8 cellular contexts compared by ENCODE assay signal in the genomic region with DNA sequence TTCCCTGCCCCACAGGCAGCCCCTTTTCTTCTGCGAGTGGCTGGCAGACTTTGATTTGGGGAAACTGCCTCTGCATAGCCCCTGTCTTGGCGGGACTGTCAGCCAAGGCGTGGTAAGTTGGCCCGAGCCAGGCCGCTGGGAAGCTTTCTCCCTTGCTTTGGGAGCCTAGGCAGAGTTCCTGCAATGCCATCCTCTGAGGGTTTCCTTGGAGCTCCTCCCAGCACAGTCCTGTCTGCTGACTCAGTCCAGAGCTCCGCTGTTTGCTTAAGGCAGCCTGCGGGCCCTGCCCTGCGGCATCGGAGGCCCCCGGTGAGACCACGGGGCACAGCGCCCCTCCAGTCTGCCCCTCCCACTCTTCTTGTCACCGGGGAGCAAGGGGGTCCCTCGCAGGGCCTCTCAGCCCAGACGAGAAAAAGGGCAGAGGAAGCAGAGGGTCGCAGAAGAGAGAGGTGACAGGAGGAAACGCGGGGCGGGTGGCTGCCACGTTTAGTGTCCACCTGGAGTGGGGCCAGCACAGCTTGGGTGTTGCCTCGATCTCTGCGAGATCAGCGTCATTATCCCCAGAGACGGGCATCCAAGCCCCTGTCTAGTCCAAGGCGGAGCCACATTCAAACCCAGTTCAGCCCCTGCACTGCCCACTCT. TPM values are rescaled to one million over a fixed set of nuclear protein-coding genes. Genes with fewer than 3 reads are reported as not detected.
A peak's percentile ranks its signal among the peaks of the same experiment; 100 is the strongest.
DNase-seq lines count a peak whose midpoint lies in the region; ATAC-seq and TF ChIP-seq lines count a peak whose summit lies in the region.

No MANE protein-coding gene starts in this region.

- no peaks in the 10 kb centered on the region for H3K36me3 ChIP-seq in effector memory CD4-positive, alpha-beta T cell (ENCODE audit: control insufficient read depth, insufficient read depth, low read length)

- no peaks in the 10 kb centered on the region for H3K9me3 Mint-ChIP-seq in activated CD4-positive, alpha-beta memory T cell treated with anti-CD3 and anti-CD28 coated beads for 36 hours

- no peak overlapping the region for H3K27ac ChIP-seq in effector memory CD4-positive, alpha-beta T cell (ENCODE audit: insufficient read depth, low read length, poor library complexity, severe bottlenecking)

- POLR2A ChIA-PET in GM10248 (lab: Yijun Ruan, JAX): no interaction called here
- POLR2A ChIA-PET in activated CD4-positive, alpha-beta memory T cell treated with anti-CD3 and anti-CD28 coated beads for 36 hours (lab: Charles Lee): interaction anchor here (0.6 kb wide), 1 partner anchor 21 kb away, joined by 3 read pairs; no protein-coding TSS in a partner anchor

- CTCF ChIA-PET in GM10248 (lab: Yijun Ruan, JAX): no interaction called here
- CTCF ChIA-PET in activated CD4-positive, alpha-beta memory T cell treated with anti-CD3 and anti-CD28 coated beads for 36 hours (lab: Charles Lee): no interaction called here

- H3K4me3 Mint-ChIP-seq in activated CD4-positive, alpha-beta memory T cell treated with anti-CD3 and anti-CD28 coated beads for 36 hours: no peak overlapping the region

- no peaks in the 10 kb centered on the region for H3K4me1 Mint-ChIP-seq in activated CD4-positive, alpha-beta memory T cell treated with anti-CD3 and anti-CD28 coated beads for 36 hours (ENCODE audit: low read depth)

- peak overlapping the region; percentile 34 for H3K4me3 ChIP-seq in effector memory CD4-positive, alpha-beta T cell (ENCODE audit: insufficient read depth, low read depth, low read length, poor library complexity, severe bottlenecking)

- no peak for TF ChIP-seq CTCF in GM10248 (IDR thresholded peaks at IDR 0.05; ENCODE audit: control extremely low read depth, extremely low read depth, low read depth, missing control alignments)

- intact Hi-C loops in activated CD4-positive, alpha-beta memory T cell treated with anti-CD3 and anti-CD28 coated beads for 36 hours (cut with micrococcal nuclease): loop anchor here (10.0 kb wide), 1 partner anchor 157 kb away; no protein-coding TSS in a partner anchor

- peak; percentile 94 for DNase-seq in AG08395 (ENCODE audit: low spot score)
- DNase-seq in LHCN-M2 (ENCODE audit: low read depth): peak; percentile 92
- DNase-seq in effector memory CD4-positive, alpha-beta T cell: no peak
- DNase-seq in midbrain (lab: John Stamatoyannopoulos, UW): peak; percentile 31
- no peak for DNase-seq in GM10248 (ENCODE audit: extremely low spot score)
- no peak for DNase-seq in activated CD4-positive, alpha-beta memory T cell treated with anti-CD3 and anti-CD28 coated beads for 36 hours

- H3K27me3 ChIP-seq in effector memory CD4-positive, alpha-beta T cell (replicated peaks; ENCODE audit: control insufficient read depth, insufficient read depth, low read length, poor library complexity, severe bottlenecking): no peaks in the 10 kb centered on the region

- peaks cover 16% of the 10 kb centered on the region for H3K4me1 ChIP-seq in effector memory CD4-positive, alpha-beta T cell (ENCODE audit: control insufficient read depth, insufficient read depth, low read length, poor library complexity, severe bottlenecking)

- H3K36me3 Mint-ChIP-seq in activated CD4-positive, alpha-beta memory T cell treated with anti-CD3 and anti-CD28 coated beads for 36 hours: no peaks in the 10 kb centered on the region

- H3K27me3 Mint-ChIP-seq in activated CD4-positive, alpha-beta memory T cell treated with anti-CD3 and anti-CD28 coated beads for 36 hours: no peaks in the 10 kb centered on the region

- no peaks in the 10 kb centered on the region for H3K9me3 ChIP-seq in effector memory CD4-positive, alpha-beta T cell (ENCODE audit: control insufficient read depth, low read length)

- ATAC-seq in GM18861 (IDR thresholded peaks at IDR 0.05; ENCODE audit: unreplicated experiment) (no peak), HG02938 (IDR thresholded peaks at IDR 0.05; ENCODE audit: unreplicated experiment) (no peak)

- no peak overlapping the region for H3K27ac Mint-ChIP-seq in activated CD4-positive, alpha-beta memory T cell treated with anti-CD3 and anti-CD28 coated beads for 36 hours

RNA-seq across cellular contexts. Expression of gene CHST15, which starts 58.9 kb away (rescaled TPM):
- 27.1 and 40.2 TPM in 2 replicates for total RNA-seq in LHCN-M2 (2014; rRNA removed)
- polyA plus RNA-seq in LHCN-M2 (2012): 16.3 TPM
- total RNA-seq in activated CD4-positive, alpha-beta memory T cell treated with anti-CD3 and anti-CD28 coated beads for 36 hours: under 1 TPM; 0.05 to 0.12 TPM

Comparison
In these comparisons a context has a peak if more than half of its experiments do, and no peak if none do; other contexts are left out.
1. DNase-seq: peak in AG08395 (single experiment), LHCN-M2 (single experiment) and midbrain (single experiment); none in effector memory CD4-positive, alpha-beta T cell (0 of 3), GM10248 (single experiment) and activated CD4-positive, alpha-beta memory T cell treated with anti-CD3 and anti-CD28 coated beads for 36 hours (single experiment).
2. RNA of gene CHST15, which starts 58.9 kb away (total RNA-seq): 27.1 to 40.2 TPM in LHCN-M2; 0.05 to 0.12 TPM in activated CD4-positive, alpha-beta memory T cell treated with anti-CD3 and anti-CD28 coated beads for 36 hours; every median in the first group is over 10 times any median in the second.